ENCODE assay signal across 31 cellular contexts in genomic region chr14:92928258-92928629, GRCh38. TPM values are rescaled to one million over a fixed set of nuclear protein-coding genes. Genes with fewer than 3 reads are reported as not detected.
"Had no signal": no experiment of that assay in that cellular context is flagged by ENCODE, and none has a peak within 500 bp of the region (broad histone marks: within the 10 kb centered on the region; RNA-seq: fewer than 3 reads in every experiment).

No MANE protein-coding gene starts in this region.

- ATAC-seq: activated CD8-positive, alpha-beta memory T cell treated with anti-CD3 and anti-CD28 coated beads, Interleukin-2, amount 10 ng/mL, durations not matched to agents 7 days and 5 days; Panc1; Right ventricle myocardium inferior; T-cell had no signal

- DNase-seq: activated B cell treated with CpG ODN at 0.5 μM for 24 hours; activated CD4-positive, alpha-beta T cell treated with anti-CD3 and anti-CD28 coated beads for 1 hour; activated CD4-positive, alpha-beta T cell treated with anti-CD3 and anti-CD28 coated beads, Interleukin-2, amount 10 ng/mL, durations not matched to agents 24 days and 14 days; activated CD4-positive, alpha-beta T cell treated with anti-CD3 and anti-CD28 coated beads, Interleukin-2, amount 50 U/mL, for 48 hours; activated CD8-positive, alpha-beta memory T cell treated with anti-CD3 and anti-CD28 coated beads, Interleukin-2, amount 10 ng/mL, durations not matched to agents 7 days and 5 days; activated effector memory CD4-positive, alpha-beta T cell treated with Interleukin-2 at 50 U/mL for 16 hours; activated naive CD4-positive, alpha-beta T cell; activated T-cell treated with anti-CD3 and anti-CD28 coated beads, Interleukin-2, amount 50 U/mL, for 24 hours; amniotic stem cell; Kasumi-1; KBM-7; NCI-H1092; NCI-H1417; NCI-H1930; NCI-H2171 treated with DMSO at 0.1 percent for 48 hours; NCI-H226; NCI-H526; NCI-H774; OCI-M1; RPMI8226; T-cell; T-helper 2 cell; T1000 had no signal

- H3K4me3 Mint-ChIP-seq: activated B cell treated with CpG ODN at 0.5 μM for 24 hours; activated CD4-positive, alpha-beta T cell treated with anti-CD3 and anti-CD28 coated beads, Interleukin-2, amount 10 ng/mL, durations not matched to agents 24 days and 14 days; activated CD8-positive, alpha-beta memory T cell treated with anti-CD3 and anti-CD28 coated beads, Interleukin-2, amount 10 ng/mL, durations not matched to agents 7 days and 5 days; activated naive CD4-positive, alpha-beta T cell treated with anti-CD3 and anti-CD28 coated beads, Interleukin-2, amount 50 U/mL, for 24 hours; activated T-cell treated with anti-CD3 and anti-CD28 coated beads, Interleukin-2, amount 50 U/mL, for 24 hours; activated T-helper 1 cell treated with anti-CD3 and anti-CD28 coated beads, Interleukin-12 subunit alpha, Interleukin-12 subunit beta, Interleukin-2, Interleukin-4 antibody, amounts not matched to agents 30 ng/mL and 10 ng/mL and 1 ng/mL, durations not matched to agents 14 hours and 24 hours and 36 hours; brain; T-cell had no signal

- H3K4me1 Mint-ChIP-seq: activated CD4-positive, alpha-beta T cell treated with anti-CD3 and anti-CD28 coated beads, Interleukin-2, amount 10 ng/mL, durations not matched to agents 24 days and 14 days; activated CD8-positive, alpha-beta memory T cell treated with anti-CD3 and anti-CD28 coated beads, Interleukin-2, amount 10 ng/mL, durations not matched to agents 7 days and 5 days; activated naive CD4-positive, alpha-beta T cell treated with anti-CD3 and anti-CD28 coated beads, Interleukin-2, amount 50 U/mL, for 24 hours had no signal

- H3K36me3 Mint-ChIP-seq: activated CD8-positive, alpha-beta memory T cell treated with anti-CD3 and anti-CD28 coated beads, Interleukin-2, amount 10 ng/mL, durations not matched to agents 7 days and 5 days; activated naive CD4-positive, alpha-beta T cell treated with anti-CD3 and anti-CD28 coated beads, Interleukin-2, amount 50 U/mL, for 24 hours; brain; T-cell had no signal

- H3K9me3 Mint-ChIP-seq: activated B cell treated with CpG ODN at 0.5 μM for 24 hours; activated CD4-positive, alpha-beta T cell treated with anti-CD3 and anti-CD28 coated beads, Interleukin-2, amount 10 ng/mL, durations not matched to agents 24 days and 14 days; activated naive CD4-positive, alpha-beta T cell treated with anti-CD3 and anti-CD28 coated beads, Interleukin-2, amount 50 U/mL, for 24 hours; activated T-cell treated with anti-CD3 and anti-CD28 coated beads, Interleukin-2, amount 50 U/mL, for 24 hours; activated T-helper 1 cell treated with anti-CD3 and anti-CD28 coated beads, Interleukin-12 subunit alpha, Interleukin-12 subunit beta, Interleukin-2, Interleukin-4 antibody, amounts not matched to agents 30 ng/mL and 10 ng/mL and 1 ng/mL, durations not matched to agents 14 hours and 24 hours and 36 hours; brain; T-cell had no signal

- H3K27ac ChIP-seq: SK-N-MC had no signal

- H3K27ac Mint-ChIP-seq: activated B cell treated with CpG ODN at 0.5 μM for 24 hours; activated CD4-positive, alpha-beta T cell treated with anti-CD3 and anti-CD28 coated beads, Interleukin-2, amount 10 ng/mL, durations not matched to agents 24 days and 14 days; activated CD8-positive, alpha-beta memory T cell treated with anti-CD3 and anti-CD28 coated beads, Interleukin-2, amount 10 ng/mL, durations not matched to agents 7 days and 5 days; activated naive CD4-positive, alpha-beta T cell treated with anti-CD3 and anti-CD28 coated beads, Interleukin-2, amount 50 U/mL, for 24 hours; activated T-cell treated with anti-CD3 and anti-CD28 coated beads, Interleukin-2, amount 50 U/mL, for 24 hours; activated T-helper 1 cell treated with anti-CD3 and anti-CD28 coated beads, Interleukin-12 subunit alpha, Interleukin-12 subunit beta, Interleukin-2, Interleukin-4 antibody, amounts not matched to agents 30 ng/mL and 10 ng/mL and 1 ng/mL, durations not matched to agents 14 hours and 24 hours and 36 hours; brain; T-cell had no signal

- H3K4me3 ChIP-seq: SK-N-MC had no signal

RNA-seq across cellular contexts. Expression of gene CHGA, which starts 5.3 kb away (rescaled TPM):
- total RNA-seq: activated B cell treated with CpG ODN at 0.5 μM for 24 hours; activated CD4-positive, alpha-beta T cell treated with anti-CD3 and anti-CD28 coated beads, Interleukin-2, amount 10 ng/mL, durations not matched to agents 24 days and 14 days; activated CD8-positive, alpha-beta memory T cell treated with anti-CD3 and anti-CD28 coated beads, Interleukin-2, amount 10 ng/mL, durations not matched to agents 7 days and 5 days; activated T-helper 1 cell treated with anti-CD3 and anti-CD28 coated beads, Interleukin-12 subunit alpha, Interleukin-12 subunit beta, Interleukin-2, Interleukin-4 antibody, amounts not matched to agents 30 ng/mL and 10 ng/mL and 1 ng/mL, durations not matched to agents 14 hours and 24 hours and 36 hours; astrocyte; cardiac septum; Right ventricle myocardium inferior had no signal
